ENCODE assay signal across 14 cellular contexts in genomic region chr7:2312272-2312929, GRCh38. TPM values are rescaled to one million over a fixed set of nuclear protein-coding genes. Genes with fewer than 3 reads are reported as not detected.
DNase-seq lines count a peak whose midpoint lies in the region; ATAC-seq, FAIRE-seq and TF ChIP-seq lines count a peak whose summit lies in the region.
"Had no signal": no experiment of that assay in that cellular context is flagged by ENCODE, and none has a peak within 500 bp of the region (broad histone marks: within the 10 kb centered on the region; RNA-seq: fewer than 3 reads in every experiment).

No MANE protein-coding gene starts in this region.

- RAD21 ChIA-PET in GM12878 (lab: Charles Lee; ENCODE audit: unreplicated experiment): interaction anchor here (0.6 to 4.6 kb wide), 8 partner anchors 13 to 93 kb away, joined by 3 to 28 read pairs (median 6); no protein-coding TSS in a partner anchor

- CTCF ChIA-PET in GM12878 (lab: Yijun Ruan, JAX): interaction anchor here (0.6 to 2.7 kb wide), 5 partner anchors 12 to 93 kb away, joined by 3 to 19 read pairs (median 3); no protein-coding TSS in a partner anchor

- SMC1A ChIA-PET in GM12878 (lab: Charles Lee; ENCODE audit: uncharacterized antibody, unreplicated experiment): interaction anchor here (1.0 to 2.8 kb wide), 9 partner anchors 12 to 93 kb away, joined by 3 to 11 read pairs (median 5); no protein-coding TSS in a partner anchor

- TF ChIP-seq POLR2A in GM12878 (IDR thresholded peaks at IDR 0.05; ENCODE audit: low read depth, low read length) (peak; percentile 60), ovary (IDR thresholded peaks at IDR 0.05) (no peak)

- TF ChIP-seq EP300 in GM12878 (IDR thresholded peaks at IDR 0.05; ENCODE audit: borderline replicate concordance in 1 of 2, control insufficient read depth in 1 of 2, low read depth in 2 of 2, low read length in 2 of 2) (0 out of 4 replicates have a peak, but pooled peaks of 1 of the 2 experiments have one; percentile 16), ovary (IDR thresholded peaks at IDR 0.05) (no peak)

- H4K20me1 ChIP-seq in GM12878 (ENCODE audit: control insufficient read depth, insufficient read depth): no peaks in the 10 kb centered on the region

- TSS peak; percentile 74 for BruUV-seq in GM12878 (replicated peaks; lab: Mats Ljungman, UMichigan)

- no peak overlapping the region; the same call in 1 of the 2 replicates for H2AFZ ChIP-seq in GM12878 (ENCODE audit: control insufficient read depth, low read depth, low read length)

- H3K9me3 ChIP-seq in GM12878 (replicated peaks; ENCODE audit: control insufficient read depth, insufficient read depth, low read length) (no peaks in the 10 kb centered on the region; the same call in 2 of the 3 replicates), ovary (no peaks in the 10 kb centered on the region)
- H3K9me3 ChIP-seq: tibial artery had no signal

- intact Hi-C loops in GM12878 (cut with micrococcal nuclease; ENCODE audit: unreplicated experiment) (loop anchor here (5.0 kb wide), 1 partner anchor 70 kb away; the partner anchor contains the start of genes MRM2 and NUDT1), ovary (cut with DNase I) (no loop called here)

- no peaks in the 10 kb centered on the region for H3K9me3 Mint-ChIP-seq in T-helper 1 cell treated with Interleukin-12 subunit alpha and Interleukin-12 subunit beta and Interleukin-4 antibody, amounts not matched to agents 30 μg/mL and 1 μg/mL, for 36 hours
- no peaks in the 10 kb centered on the region for H3K9me3 Mint-ChIP-seq in progenitor cell of endocrine pancreas (ENCODE audit: low read depth)

- H3K27ac ChIP-seq in GM12878 (ENCODE audit: control insufficient read depth, insufficient read depth): peak overlapping the region; percentile 92
- H3K27ac ChIP-seq in ovary: no peak overlapping the region
- H3K27ac ChIP-seq: 22Rv1, cardiac muscle cell, tibial artery had no signal

- DNase-seq in T-helper 1 cell: no peak
- DNase-seq in GM12878 (ENCODE audit: low read depth, low spot score): no peak
- no peak for DNase-seq in progenitor cell of endocrine pancreas (ENCODE audit: low spot score, unreplicated experiment)
- DNase-seq in AG08396 (ENCODE audit: low spot score): no peak
- no peak for DNase-seq in ovary
- DNase-seq in KG1 (lab: John Stamatoyannopoulos, UW): no peak
- DNase-seq: NCI-H146; RPMI8226; stimulated activated CD4-positive, alpha-beta T cell treated with anti-CD3 and anti-CD28 coated beads, Interleukin-1b, Interleukin-23, amount 100 ng/mL, for 48 hours; tibial artery had no signal

- in situ Hi-C loops in GM12878 (cut with MboI): no loop called here

- H3K79me2 ChIP-seq in GM12878 (ENCODE audit: control insufficient read depth, insufficient read depth, low read length): peaks cover 62% of the 10 kb centered on the region

- peaks cover 0 to 5% of the 10 kb centered on the region in 2 experiments; a peak in 1 of 4 replicates for H3K36me3 ChIP-seq in GM12878 (ENCODE audit: control insufficient read depth in 2 of 2, insufficient read depth in 2 of 2, low read length in 1 of 2)
- no peaks in the 10 kb centered on the region for H3K36me3 ChIP-seq in ovary
- H3K36me3 ChIP-seq: cardiac muscle cell, tibial artery had no signal

- no peaks in the 10 kb centered on the region for H3K27me3 Mint-ChIP-seq in T-helper 1 cell treated with Interleukin-12 subunit alpha and Interleukin-12 subunit beta and Interleukin-4 antibody, amounts not matched to agents 30 μg/mL and 1 μg/mL, for 36 hours (ENCODE audit: low read depth)
- H3K27me3 Mint-ChIP-seq in progenitor cell of endocrine pancreas: no peaks in the 10 kb centered on the region

- H3K4me3 ChIP-seq in GM12878: peak overlapping the region; percentile 80
- no peak overlapping the region for H3K4me3 ChIP-seq in ovary
- H3K4me3 ChIP-seq: cardiac muscle cell, tibial artery had no signal

- TF ChIP-seq RAD21 in GM12878 (IDR thresholded peaks at IDR 0.05; ENCODE audit: insufficient read depth, low read depth, low read length): no peak

- POLR2A ChIA-PET in GM12878 (lab: Charles Lee): interaction anchor here (0.8 to 2.6 kb wide), 5 partner anchors 12 to 75 kb away, joined by 3 to 16 read pairs (median 3); no protein-coding TSS in a partner anchor

- H3K4me1 ChIP-seq in GM12878 (ENCODE audit: control insufficient read depth, insufficient read depth, low read length) (peaks cover 22% of the 10 kb centered on the region), ovary (ENCODE audit: insufficient read depth) (peaks cover 5% of the 10 kb centered on the region)

- H3K9ac ChIP-seq in GM12878 (ENCODE audit: control insufficient read depth, insufficient read depth, low read length): peak overlapping the region; percentile 75

- peaks cover 2% of the 10 kb centered on the region for H3K36me3 Mint-ChIP-seq in T-helper 1 cell treated with Interleukin-12 subunit alpha and Interleukin-12 subunit beta and Interleukin-4 antibody, amounts not matched to agents 30 μg/mL and 1 μg/mL, for 36 hours (ENCODE audit: low read depth)
- H3K36me3 Mint-ChIP-seq in progenitor cell of endocrine pancreas (ENCODE audit: insufficient read depth): peaks cover 1% of the 10 kb centered on the region

- peak overlapping the region; percentile 51 for H3K4me3 Mint-ChIP-seq in T-helper 1 cell treated with Interleukin-12 subunit alpha and Interleukin-12 subunit beta and Interleukin-4 antibody, amounts not matched to agents 30 μg/mL and 1 μg/mL, for 36 hours
- H3K4me3 Mint-ChIP-seq in progenitor cell of endocrine pancreas (ENCODE audit: low read depth): peak overlapping the region; percentile 60

- H3K27ac Mint-ChIP-seq in T-helper 1 cell treated with Interleukin-12 subunit alpha and Interleukin-12 subunit beta and Interleukin-4 antibody, amounts not matched to agents 30 μg/mL and 1 μg/mL, for 36 hours: no peak overlapping the region
- H3K27ac Mint-ChIP-seq in progenitor cell of endocrine pancreas: peak overlapping the region; percentile 81

- no peaks in the 10 kb centered on the region for H3K27me3 ChIP-seq in GM12878 (replicated peaks in 1 of 2; ENCODE audit: control insufficient read depth in 2 of 2, insufficient read depth in 2 of 2, low read length in 1 of 2)
- no peaks in the 10 kb centered on the region for H3K27me3 ChIP-seq in ovary
- H3K27me3 ChIP-seq: cardiac muscle cell, tibial artery had no signal

- ATAC-seq in GM21825 (IDR thresholded peaks at IDR 0.05; ENCODE audit: unreplicated experiment) (peak; percentile 20), GM12878 (peak; percentile 55)

- H3K4me1 Mint-ChIP-seq in T-helper 1 cell treated with Interleukin-12 subunit alpha and Interleukin-12 subunit beta and Interleukin-4 antibody, amounts not matched to agents 30 μg/mL and 1 μg/mL, for 36 hours (ENCODE audit: low read depth): peaks cover 15% of the 10 kb centered on the region
- H3K4me1 Mint-ChIP-seq in progenitor cell of endocrine pancreas (ENCODE audit: low read depth): peaks cover 5% of the 10 kb centered on the region

- 49% methylated on average over 17 of the region's 17 CpGs for WGBS in GM12878 (ENCODE audit: insufficient coverage, insufficient replicate concordance, low lambda C conversion rate, missing lambda C conversion rate)
- WGBS in ovary, 3 donors: 85 to 91% (median 87%) methylated on average over 17 of the region's 17 CpGs

- TF ChIP-seq CTCF in GM12878 (IDR thresholded peaks at IDR 0.05 in 2 of 3, conservative IDR thresholded peaks at IDR 0.05 in 1 of 3; ENCODE audit: control insufficient read depth in 2 of 3, extremely low read depth in 1 of 3, insufficient read depth in 1 of 3, low read depth in 3 of 3, low read length in 3 of 3): no peak
- TF ChIP-seq CTCF in progenitor cell of endocrine pancreas (IDR thresholded peaks at IDR 0.05; ENCODE audit: unreplicated experiment): no peak
- no peak for TF ChIP-seq CTCF in ovary (IDR thresholded peaks at IDR 0.05)

- H3K4me2 ChIP-seq in GM12878 (ENCODE audit: control insufficient read depth, insufficient read depth): peak overlapping the region; percentile 93

- no peak for FAIRE-seq in GM12878 (lab: Jason Lieb, UNC)

RNA-seq across cellular contexts. Expression of gene SNX8, which starts 1.8 kb away (rescaled TPM):
- 69.7 and 75.0 TPM in 2 replicates for total RNA-seq in GM12878 (2013; cell fraction: nucleolus; rRNA removed)
- total RNA-seq in GM12878 (2014; rRNA removed) (40.5 and 42.2 TPM in 2 replicates), GM12878 (2014; rRNA removed; fragmentation: Illumina TruSeq; extraction: Trizol) (46.5 and 51.6 TPM in 2 replicates), GM12878 (2021) (150 and 156 TPM in 2 replicates), progenitor cell of endocrine pancreas (15.6 and 19.0 TPM in 2 replicates), ovary (10 to 100 TPM in 5 of 7 donors, 1 to 10 TPM in 2; 3.2 to 37.2 (median 19.7) TPM)
- 12.4 TPM for polyA plus RNA-seq in GM12878 (2011; ENCODE audit: low read depth)
- polyA plus RNA-seq in GM12878 (2011; rRNA removed) (92.1 and 210 TPM in 2 replicates), GM12878 (2014; fragmentation: Illumina TruSeq; extraction: Trizol) (19.4 and 79.8 TPM in 2 replicates), GM12878 (2014; fragmentation: Nextera tagmentation; extraction: Ambion mirVana) (10 to 100 TPM in 1 of 2 experiments, 1 to 10 TPM in 1; 6.4 to 21.5 TPM), GM12878 (2014; rRNA removed) (115 and 118 TPM in 2 replicates), GM12878 (2016; fragmentation: Nextera tagmentation; extraction: Ambion mirVana) (100 to 1,000 TPM; 118 to 133 TPM), ovary (10 to 100 TPM in 1 of 2 donors, 1 to 10 TPM in 1; 9.4 to 13.3 TPM)
- polyA plus RNA-seq in GM12878 (2011; cell fraction: cytosol; rRNA removed): 146 and 248 TPM in 2 replicates
- 220 and 232 TPM in 2 replicates for polyA plus RNA-seq in GM12878 (2011; cell fraction: nucleus; rRNA removed)
- polyA plus RNA-seq in GM12878 (2012): 101 and 127 TPM in 2 replicates
- polyA minus RNA-seq in GM12878 (2011; rRNA and poly(A)+ RNA removed): 199 and 253 TPM in 2 replicates
- polyA minus RNA-seq in GM12878 (2011; cell fraction: cytosol; rRNA and poly(A)+ RNA removed): 69.8 and 71.0 TPM in 2 replicates
- polyA minus RNA-seq in GM12878 (2011; cell fraction: nucleus; rRNA and poly(A)+ RNA removed): 31.3 and 40.8 TPM in 2 replicates

RNA-seq across cellular contexts. Expression of gene EIF3B, which starts 42.2 kb away (rescaled TPM):
- total RNA-seq in GM12878 (2013; cell fraction: nucleolus; rRNA removed): 276 and 290 TPM in 2 replicates
- total RNA-seq in GM12878 (2014; rRNA removed) (154 and 166 TPM in 2 replicates), GM12878 (2014; rRNA removed; fragmentation: Illumina TruSeq; extraction: Trizol) (197 and 221 TPM in 2 replicates), GM12878 (2021) (232 and 251 TPM in 2 replicates), progenitor cell of endocrine pancreas (158 and 172 TPM in 2 replicates), ovary (100 to 1,000 TPM in 6 of 7 donors, 10 to 100 TPM in 1; 67.2 to 133 (median 114) TPM)
- 108 TPM for polyA plus RNA-seq in GM12878 (2011; ENCODE audit: low read depth)
- polyA plus RNA-seq in GM12878 (2011; rRNA removed) (138 and 140 TPM in 2 replicates), GM12878 (2014; fragmentation: Illumina TruSeq; extraction: Trizol) (275 and 289 TPM in 2 replicates), GM12878 (2014; fragmentation: Nextera tagmentation; extraction: Ambion mirVana) (10 to 100 TPM; 17.6 to 52.4 TPM), GM12878 (2014; rRNA removed) (167 and 173 TPM in 2 replicates), GM12878 (2016; fragmentation: Nextera tagmentation; extraction: Ambion mirVana) (100 to 1,000 TPM in 1 of 2 experiments, 10 to 100 TPM in 1; 36.9 to 126 TPM), ovary (100 to 1,000 TPM in 1 of 2 donors, 10 to 100 TPM in 1; 62.3 to 185 TPM)
- polyA plus RNA-seq in GM12878 (2011; cell fraction: cytosol; rRNA removed): 110 and 132 TPM in 2 replicates
- polyA plus RNA-seq in GM12878 (2011; cell fraction: nucleus; rRNA removed): 251 and 346 TPM in 2 replicates
- polyA plus RNA-seq in GM12878 (2012): 135 and 193 TPM in 2 replicates
- 127 and 134 TPM in 2 replicates for polyA minus RNA-seq in GM12878 (2011; rRNA and poly(A)+ RNA removed)
- 52.5 and 58.8 TPM in 2 replicates for polyA minus RNA-seq in GM12878 (2011; cell fraction: cytosol; rRNA and poly(A)+ RNA removed)
- polyA minus RNA-seq in GM12878 (2011; cell fraction: nucleus; rRNA and poly(A)+ RNA removed): 59.1 and 78.1 TPM in 2 replicates
